Comparison of ENCODE assay signal across 8 cellular contexts in genomic region chrX:153971124-153971631, GRCh38. TPM values are rescaled to one million over a fixed set of nuclear protein-coding genes. Genes with fewer than 3 reads are reported as not detected.
DNase-seq lines count a peak whose midpoint lies in the region; ATAC-seq and TF ChIP-seq lines count a peak whose summit lies in the region.

No MANE protein-coding gene starts in this region.

- H3K27ac ChIP-seq in DOHH2 (ENCODE audit: low read depth, low read length) (peak overlapping the region; percentile 96), GM23248 (peak overlapping the region; percentile 100), SJSA1 (peak overlapping the region; percentile 100), gastroesophageal sphincter (peak overlapping the region; percentile 94 to 99 (median 98)), suprapubic skin (peak overlapping the region; percentile 98)

- no peaks in the 10 kb centered on the region for H3K27me3 Mint-ChIP-seq in activated naive CD4-positive, alpha-beta T cell treated with anti-CD3 and anti-CD28 coated beads for 36 hours (ENCODE audit: low read depth)

- H3K4me2 ChIP-seq in DOHH2 (ENCODE audit: low read length) (peak overlapping the region; percentile 68), GM23248 (ENCODE audit: unreplicated experiment) (peak overlapping the region; percentile 79)

- H3K27me3 ChIP-seq in DOHH2 (ENCODE audit: control insufficient read depth, low read length) (no peaks in the 10 kb centered on the region), GM23248 (replicated peaks; ENCODE audit: insufficient read depth) (no peaks in the 10 kb centered on the region), SJSA1 (replicated peaks) (no peaks in the 10 kb centered on the region), gastroesophageal sphincter (no peaks in the 10 kb centered on the region), suprapubic skin (no peaks in the 10 kb centered on the region)

- WGBS in GM23248 (ENCODE audit: low coverage in 1 of 2, low lambda C conversion rate in 2 of 2, missing lambda C conversion rate in 2 of 2), 2 experiments, result 0 to 3% methylated on average over 4 to 6 of the region's 52 CpGs
- WGBS in gastroesophageal sphincter (ENCODE audit: low coverage in 1 of 2), 2 donors, result no CpG with 5 or more reads among the region's 52 CpGs
- WGBS in suprapubic skin, result 16% methylated on average over 12 of the region's 52 CpGs

- H3K9ac ChIP-seq in GM23248, result peak overlapping the region; percentile 100

- H4K20me1 ChIP-seq in DOHH2 (ENCODE audit: control insufficient read depth, insufficient read depth, low read depth, low read length), result peaks cover 7% of the 10 kb centered on the region
- no peaks in the 10 kb centered on the region for H4K20me1 ChIP-seq in GM23248 (ENCODE audit: insufficient read depth)

- TF ChIP-seq EP300 in gastroesophageal sphincter (IDR thresholded peaks at IDR 0.05), result no peak
- TF ChIP-seq EP300 in suprapubic skin (IDR thresholded peaks at IDR 0.05), result no peak

- peaks cover 43% of the 10 kb centered on the region for H3K4me1 ChIP-seq in DOHH2 (ENCODE audit: control insufficient read depth, low read length)
- H3K4me1 ChIP-seq in GM23248 (ENCODE audit: insufficient read depth), result peaks cover 28% of the 10 kb centered on the region
- H3K4me1 ChIP-seq in SJSA1 (replicated peaks), result peaks cover 21% of the 10 kb centered on the region
- H3K4me1 ChIP-seq in gastroesophageal sphincter, result peaks cover 2 to 56% (median 36%) of the 10 kb centered on the region in 3 donors
- peaks cover 52% of the 10 kb centered on the region for H3K4me1 ChIP-seq in suprapubic skin

- H3K36me3 Mint-ChIP-seq in activated naive CD4-positive, alpha-beta T cell treated with anti-CD3 and anti-CD28 coated beads for 36 hours (ENCODE audit: low read depth), result peaks cover 26% of the 10 kb centered on the region

- peak overlapping the region; percentile 100 for H3K27ac Mint-ChIP-seq in activated naive CD4-positive, alpha-beta T cell treated with anti-CD3 and anti-CD28 coated beads for 36 hours

- H3K36me3 ChIP-seq in DOHH2 (ENCODE audit: control insufficient read depth, low read length), result peaks cover 51% of the 10 kb centered on the region
- H3K36me3 ChIP-seq in GM23248 (ENCODE audit: low read depth), result no peaks in the 10 kb centered on the region
- H3K36me3 ChIP-seq in SJSA1, result peaks cover 44% of the 10 kb centered on the region
- H3K36me3 ChIP-seq in gastroesophageal sphincter, result no peaks in the 10 kb centered on the region
- no peaks in the 10 kb centered on the region for H3K36me3 ChIP-seq in suprapubic skin

- H3K9me2 ChIP-seq in DOHH2 (replicated peaks; ENCODE audit: control insufficient read depth, low read length) (no peaks in the 10 kb centered on the region), GM23248 (ENCODE audit: insufficient read depth) (no peaks in the 10 kb centered on the region)

- in situ Hi-C loops in GM23248 (cut with MboI), result no loop called here

- H3K79me2 ChIP-seq in DOHH2 (ENCODE audit: control insufficient read depth, low read length) (peaks cover 73% of the 10 kb centered on the region), GM23248 (ENCODE audit: insufficient read depth) (peaks cover 65% of the 10 kb centered on the region)

- TF ChIP-seq POLR2A in gastroesophageal sphincter (IDR thresholded peaks at IDR 0.05) (peak in 1 of 2 donors; percentile 52), suprapubic skin (IDR thresholded peaks at IDR 0.05) (peak in 1 of 2 donors; percentile 52)

- peaks cover 36% of the 10 kb centered on the region for H3K4me1 Mint-ChIP-seq in activated naive CD4-positive, alpha-beta T cell treated with anti-CD3 and anti-CD28 coated beads for 36 hours (ENCODE audit: low read depth)

- intact Hi-C loops in activated naive CD4-positive, alpha-beta T cell treated with anti-CD3 and anti-CD28 coated beads for 36 hours (cut with micrococcal nuclease), result loop anchor here (1.0 to 5.0 kb wide), 6 partner anchors 43 to 506 kb away; partner anchors contain the start of genes ABCD1, BCAP31, HAUS7 and IDH3G

- H3K4me3 ChIP-seq in DOHH2 (ENCODE audit: low read length), result peak overlapping the region; percentile 94
- peak overlapping the region; percentile 96 for H3K4me3 ChIP-seq in GM23248
- peak overlapping the region; percentile 86 for H3K4me3 ChIP-seq in SJSA1
- peak overlapping the region; percentile 65 to 76 for H3K4me3 ChIP-seq in gastroesophageal sphincter
- H3K4me3 ChIP-seq in suprapubic skin, result peak overlapping the region; percentile 60

- H3K4me3 Mint-ChIP-seq in activated naive CD4-positive, alpha-beta T cell treated with anti-CD3 and anti-CD28 coated beads for 36 hours, result peak overlapping the region; percentile 100

- no peaks in the 10 kb centered on the region for H3K9me3 ChIP-seq in DOHH2 (ENCODE audit: control insufficient read depth, insufficient read depth, low read length)
- no peaks in the 10 kb centered on the region for H3K9me3 ChIP-seq in GM23248 (ENCODE audit: low read depth)
- no peaks in the 10 kb centered on the region for H3K9me3 ChIP-seq in SJSA1 (replicated peaks)
- no peaks in the 10 kb centered on the region for H3K9me3 ChIP-seq in gastroesophageal sphincter
- H3K9me3 ChIP-seq in suprapubic skin, result no peaks in the 10 kb centered on the region

- peak; percentile 73 for ATAC-seq in gastroesophageal sphincter

- CTCF ChIA-PET in activated naive CD4-positive, alpha-beta T cell treated with anti-CD3 and anti-CD28 coated beads for 36 hours (lab: Charles Lee), result interaction anchor here (0.6 to 1.8 kb wide), 4 partner anchors 10 to 78 kb away, joined by 3 to 6 read pairs (median 3); no protein-coding TSS in a partner anchor

- 0 out of 2 replicates have a peak, but pooled peaks cover 3% of the 10 kb centered on the region for H3F3A ChIP-seq in DOHH2 (ENCODE audit: control insufficient read depth, insufficient read depth)
- peaks cover 13% of the 10 kb centered on the region; the same call in 1 of the 2 replicates for H3F3A ChIP-seq in GM23248 (ENCODE audit: insufficient read depth)

- TF ChIP-seq CTCF in DOHH2 (IDR thresholded peaks at IDR 0.05; ENCODE audit: low read depth, low read length, poor library complexity, severe bottlenecking), result no peak
- no peak for TF ChIP-seq CTCF in gastroesophageal sphincter (IDR thresholded peaks at IDR 0.05)
- no peak for TF ChIP-seq CTCF in suprapubic skin (IDR thresholded peaks at IDR 0.05)

- peak; percentile 90 for DNase-seq in GM23248
- DNase-seq in LoVo (ENCODE audit: low spot score), result peak; percentile 73
- DNase-seq in SJSA1 (ENCODE audit: low read depth in 1 of 2, low spot score in 2 of 2), result peak; percentile 90 to 92
- peak; percentile 90 for DNase-seq in activated naive CD4-positive, alpha-beta T cell treated with anti-CD3 and anti-CD28 coated beads for 36 hours
- peak; percentile 74 for DNase-seq in occipital lobe (lab: John Stamatoyannopoulos, UW)
- DNase-seq in suprapubic skin (ENCODE audit: low spot score in 2 of 2), result peak; percentile 93 to 95

- no peak overlapping the region for H2AFZ ChIP-seq in GM23248

- H3K9me3 Mint-ChIP-seq in activated naive CD4-positive, alpha-beta T cell treated with anti-CD3 and anti-CD28 coated beads for 36 hours, result no peaks in the 10 kb centered on the region

RNA-seq across cellular contexts. Expression of gene HCFC1, which starts 0.4 kb away (rescaled TPM):
- 24.0 and 26.4 TPM in 2 replicates for total RNA-seq in GM23248 (2014; rRNA removed; shearing (Covaris generic))
- 12.5 and 12.6 TPM in 2 replicates for polyA plus RNA-seq in GM23248 (2016; fragmentation: Nextera tagmentation; extraction: Ambion mirVana)
- total RNA-seq in SJSA1 (2014; rRNA removed; shearing (Covaris generic)), result 24.6 and 42.8 TPM in 2 replicates
- total RNA-seq in activated naive CD4-positive, alpha-beta T cell treated with anti-CD3 and anti-CD28 coated beads for 36 hours, result 10 to 100 TPM; 85.0 to 86.1 TPM
- total RNA-seq in gastroesophageal sphincter, result 10 to 100 TPM; 32.9 to 94.4 (median 43.1) TPM
- total RNA-seq in occipital lobe, result 12.6 TPM
- total RNA-seq in suprapubic skin, result 10 to 100 TPM; 51.9 to 72.2 (median 55.3) TPM

RNA-seq across cellular contexts. Expression of gene TMEM187, which starts 1.4 kb away (rescaled TPM):
- 7.6 and 9.9 TPM in 2 replicates for total RNA-seq in GM23248 (2014; rRNA removed; shearing (Covaris generic))
- polyA plus RNA-seq in GM23248 (2016; fragmentation: Nextera tagmentation; extraction: Ambion mirVana), result 8.5 and 10.0 TPM in 2 replicates
- total RNA-seq in SJSA1 (2014; rRNA removed; shearing (Covaris generic)), result 1.1 TPM in 1 of 2 replicates, not detected in the other
- total RNA-seq in activated naive CD4-positive, alpha-beta T cell treated with anti-CD3 and anti-CD28 coated beads for 36 hours, result 1 to 10 TPM; 6.2 to 6.7 TPM
- total RNA-seq in gastroesophageal sphincter, result 1 to 10 TPM; 1.5 to 9.5 (median 5.4) TPM
- total RNA-seq in occipital lobe, result 2.7 TPM
- total RNA-seq in suprapubic skin, result 10 to 100 TPM in 1 of 4 donors, 1 to 10 TPM in 3; 7.8 to 10.7 (median 8.6) TPM

RNA-seq across cellular contexts. Expression of gene RENBP, which starts 26.7 kb away (rescaled TPM):
- 0.11 TPM in 1 of 2 replicates, not detected in the other for total RNA-seq in GM23248 (2014; rRNA removed; shearing (Covaris generic))
- polyA plus RNA-seq in GM23248 (2016; fragmentation: Nextera tagmentation; extraction: Ambion mirVana), result not detected in 2 replicates
- 0.11 TPM in 1 of 2 replicates, not detected in the other for total RNA-seq in SJSA1 (2014; rRNA removed; shearing (Covaris generic))
- total RNA-seq in activated naive CD4-positive, alpha-beta T cell treated with anti-CD3 and anti-CD28 coated beads for 36 hours, result 10 to 100 TPM; 11.3 to 13.1 TPM
- total RNA-seq in gastroesophageal sphincter (10 to 100 TPM in 3 of 4 donors, 1 to 10 TPM in 1; 8.1 to 15.0 (median 12.5) TPM), occipital lobe (2.8 TPM), suprapubic skin (1 to 10 TPM; 1.7 to 9.9 (median 4.6) TPM)

RNA-seq across cellular contexts. Expression of gene NAA10, which starts 36.3 kb away (rescaled TPM):
- 105 and 154 TPM in 2 replicates for total RNA-seq in GM23248 (2014; rRNA removed; shearing (Covaris generic))
- polyA plus RNA-seq in GM23248 (2016; fragmentation: Nextera tagmentation; extraction: Ambion mirVana), result 161 and 166 TPM in 2 replicates
- 119 and 155 TPM in 2 replicates for total RNA-seq in SJSA1 (2014; rRNA removed; shearing (Covaris generic))
- 100 to 1,000 TPM; 120 to 121 TPM for total RNA-seq in activated naive CD4-positive, alpha-beta T cell treated with anti-CD3 and anti-CD28 coated beads for 36 hours
- total RNA-seq in gastroesophageal sphincter (100 to 1,000 TPM in 1 of 4 donors, 10 to 100 TPM in 3; 68.3 to 103 (median 89.2) TPM), occipital lobe (17.6 TPM), suprapubic skin (10 to 100 TPM; 58.5 to 97.2 (median 73.0) TPM)

RNA-seq across cellular contexts. Expression of gene ARHGAP4, which starts 45.1 kb away (rescaled TPM):
- 2.8 TPM in 1 of 2 replicates, not detected in the other for total RNA-seq in GM23248 (2014; rRNA removed; shearing (Covaris generic))
- polyA plus RNA-seq in GM23248 (2016; fragmentation: Nextera tagmentation; extraction: Ambion mirVana), result 0.43 and 0.45 TPM in 2 replicates
- total RNA-seq in SJSA1 (2014; rRNA removed; shearing (Covaris generic)), result 0.63 TPM in 1 of 2 replicates, not detected in the other
- total RNA-seq in activated naive CD4-positive, alpha-beta T cell treated with anti-CD3 and anti-CD28 coated beads for 36 hours, result 100 to 1,000 TPM; 154 to 161 TPM
- total RNA-seq in gastroesophageal sphincter, result 10 to 100 TPM; 10.9 to 26.0 (median 18.1) TPM
- 6.6 TPM for total RNA-seq in occipital lobe
- total RNA-seq in suprapubic skin, result 10 to 100 TPM in 2 of 4 donors, 1 to 10 TPM in 2; 4.8 to 17.6 (median 9.6) TPM

Comparison
In these comparisons a context has a peak if more than half of its experiments do, and no peak if none do; other contexts are left out.
1. Peak in every context shown above with its lines: DNase-seq, ATAC-seq, H3K4me3 ChIP-seq and H3K27ac ChIP-seq.